In genomic region chr2:112867701-112868631, GRCh38 we compare ENCODE assay signal across 1 cellular context.
TF ChIP-seq lines count a peak whose summit lies in the region.

No MANE protein-coding gene starts in this region.

TF ChIP-seq in H1, 55 proteins besides CTCF, POLR2A, EP300 and RAD21:
- TF ChIP-seq POLR2AphosphoS5 (IDR thresholded peaks at IDR 0.05; ENCODE audit: low read depth, low read length), result no peak
- no peak for TF ChIP-seq KDM4A (IDR thresholded peaks at IDR 0.05; ENCODE audit: low read depth, low read length, severe bottlenecking)
- no peak for TF ChIP-seq CBX5 (IDR thresholded peaks at IDR 0.05; ENCODE audit: low read depth, low read length)
- no peak for TF ChIP-seq TAF7 (optimal IDR thresholded peaks at IDR 0.05; ENCODE audit: borderline replicate concordance, low read depth, low read length)
- no peak for TF ChIP-seq RXRA (IDR thresholded peaks at IDR 0.05; ENCODE audit: insufficient read depth, low read depth, low read length)
- TF ChIP-seq JUND (IDR thresholded peaks at IDR 0.05; ENCODE audit: low read length), result no peak
- no peak for TF ChIP-seq TCF12 (IDR thresholded peaks at IDR 0.05; ENCODE audit: low read depth, low read length)
- TF ChIP-seq CTBP2 (IDR thresholded peaks at IDR 0.05; ENCODE audit: borderline replicate concordance, insufficient read depth, insufficient read length, low read length), result no peak
- no peak for TF ChIP-seq SP1 (IDR thresholded peaks at IDR 0.05; ENCODE audit: low read depth, low read length)
- no peak for TF ChIP-seq HDAC2 (IDR thresholded peaks at IDR 0.05; ENCODE audit: borderline replicate concordance in 1 of 2, low read depth in 2 of 2, low read length in 2 of 2)
- TF ChIP-seq, protein P1, sequence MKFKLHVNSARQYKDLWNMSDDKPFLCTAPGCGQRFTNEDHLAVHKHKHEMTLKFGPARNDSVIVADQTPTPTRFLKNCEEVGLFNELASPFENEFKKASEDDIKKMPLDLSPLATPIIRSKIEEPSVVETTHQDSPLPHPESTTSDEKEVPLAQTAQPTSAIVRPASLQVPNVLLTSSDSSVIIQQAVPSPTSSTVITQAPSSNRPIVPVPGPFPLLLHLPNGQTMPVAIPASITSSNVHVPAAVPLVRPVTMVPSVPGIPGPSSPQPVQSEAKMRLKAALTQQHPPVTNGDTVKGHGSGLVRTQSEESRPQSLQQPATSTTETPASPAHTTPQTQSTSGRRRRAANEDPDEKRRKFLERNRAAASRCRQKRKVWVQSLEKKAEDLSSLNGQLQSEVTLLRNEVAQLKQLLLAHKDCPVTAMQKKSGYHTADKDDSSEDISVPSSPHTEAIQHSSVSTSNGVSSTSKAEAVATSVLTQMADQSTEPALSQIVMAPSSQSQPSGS (IDR thresholded peaks at IDR 0.05; ENCODE audit: low read length), result no peak
- no peak for TF ChIP-seq CBX8 (IDR thresholded peaks at IDR 0.05; ENCODE audit: borderline replicate concordance, low read depth, low read length)
- no peak for TF ChIP-seq SRF (IDR thresholded peaks at IDR 0.05; ENCODE audit: low read depth, low read length)
- no peak for TF ChIP-seq MAFK (IDR thresholded peaks at IDR 0.05; ENCODE audit: low read depth, low read length)
- no peak for TF ChIP-seq CHD2 (IDR thresholded peaks at IDR 0.05; ENCODE audit: low read length)
- no peak for TF ChIP-seq JUN (IDR thresholded peaks at IDR 0.05; ENCODE audit: low read depth, low read length)
- no peak for TF ChIP-seq SUZ12 (IDR thresholded peaks at IDR 0.05; ENCODE audit: low read length)
